8 cellular contexts compared by ENCODE assay signal in genomic region chr2:19901201-19901457, GRCh38. TPM values are rescaled to one million over a fixed set of nuclear protein-coding genes. Genes with fewer than 3 reads are reported as not detected.
DNase-seq lines count a peak whose midpoint lies in the region; ATAC-seq and TF ChIP-seq lines count a peak whose summit lies in the region.

No MANE protein-coding gene starts in this region.

- DNase-seq in HAP-1 (ENCODE audit: low spot score in 2 of 2) (no peak), RWPE1 (ENCODE audit: low spot score) (peak; percentile 29), esophagus muscularis mucosa (ENCODE audit: extremely low spot score) (no peak), osteoblast (ENCODE audit: insufficient read length, low spot score, missing footprints) (no peak), NCI-H2171 (lab: John Stamatoyannopoulos, UW) (no peak), NCI-H1105 (lab: John Stamatoyannopoulos, UW) (no peak)

- H3K4me2 ChIP-seq in osteoblast (ENCODE audit: insufficient read depth, low read length), result peak overlapping the region; percentile 95

- H3K4me3 ChIP-seq in HAP-1, result peak overlapping the region; percentile 89
- H3K4me3 ChIP-seq in esophagus muscularis mucosa, result peak overlapping the region; percentile 85 to 93 (median 86)
- H3K4me3 ChIP-seq in osteoblast (ENCODE audit: insufficient read depth, low read length), result peak overlapping the region; percentile 85

- POLR2A ChIA-PET in RWPE1 (lab: Yijun Ruan, JAX; ENCODE audit: low non-redundant PET), result no interaction called here

- in situ Hi-C loops in HAP-1 (cut with MboI; ENCODE audit: low sequenced_read_pairs), result no loop called here

- H3K4me1 ChIP-seq in HAP-1 (peaks cover 6% of the 10 kb centered on the region), esophagus muscularis mucosa (peaks cover 41 to 51% (median 48%) of the 10 kb centered on the region in 4 donors), osteoblast (ENCODE audit: insufficient read depth, low read length) (peaks cover 31% of the 10 kb centered on the region)

- intact Hi-C loops in esophagus muscularis mucosa (cut with DNase I), result no loop called here

- 0% methylated on average over 1 of the region's 22 CpGs for WGBS in esophagus muscularis mucosa

- ATAC-seq in GM18498 (IDR thresholded peaks at IDR 0.05; ENCODE audit: unreplicated experiment) (peak; percentile 7), GM19328 (IDR thresholded peaks at IDR 0.05; ENCODE audit: unreplicated experiment) (no peak)

- CTCF ChIA-PET in RWPE1 (lab: Yijun Ruan, JAX), result interaction anchor here (0.5 kb wide), 1 partner anchor 1980 kb away, joined by 3 read pairs; no protein-coding TSS in a partner anchor

- TF ChIP-seq CTCF in RWPE1 (conservative IDR thresholded peaks at IDR 0.05; ENCODE audit: low read depth) (no peak), esophagus muscularis mucosa (IDR thresholded peaks at IDR 0.05) (no peak), osteoblast (IDR thresholded peaks at IDR 0.05; ENCODE audit: extremely low read depth, low read depth, low read length) (no peak)

- H3K27ac ChIP-seq in RWPE1, result peak overlapping the region; percentile 94
- H3K27ac ChIP-seq in esophagus muscularis mucosa (replicated peaks in 1 of 4), result peak overlapping the region; percentile 93 to 95 (median 94)
- peak overlapping the region; percentile 91 for H3K27ac ChIP-seq in osteoblast (ENCODE audit: low read depth, low read length)

- H3K79me2 ChIP-seq in osteoblast (ENCODE audit: insufficient read depth, low read length), result peaks cover 46% of the 10 kb centered on the region

- H2AFZ ChIP-seq in osteoblast (ENCODE audit: low read length), result peak overlapping the region; percentile 99

- TF ChIP-seq EP300 in esophagus muscularis mucosa (IDR thresholded peaks at IDR 0.05), result no peak

- no peak for TF ChIP-seq POLR2A in esophagus muscularis mucosa (IDR thresholded peaks at IDR 0.05; ENCODE audit: low read depth)

- H3K36me3 ChIP-seq in HAP-1 (replicated peaks) (no peaks in the 10 kb centered on the region; the same call in 1 of the 2 replicates), esophagus muscularis mucosa (peaks cover 0 to 5% (median 0%) of the 10 kb centered on the region in 4 donors), osteoblast (ENCODE audit: insufficient read depth, low read length) (no peaks in the 10 kb centered on the region)

- peaks cover 4% of the 10 kb centered on the region for H4K20me1 ChIP-seq in osteoblast (ENCODE audit: insufficient read depth, low read length)

- H3K27me3 ChIP-seq in HAP-1 (ENCODE audit: low read depth) (no peaks in the 10 kb centered on the region), esophagus muscularis mucosa (no peaks in the 10 kb centered on the region), osteoblast (ENCODE audit: insufficient read depth, low read length) (no peaks in the 10 kb centered on the region)

- H3K9me3 ChIP-seq in HAP-1 (no peaks in the 10 kb centered on the region), esophagus muscularis mucosa (no peaks in the 10 kb centered on the region), osteoblast (ENCODE audit: low read depth, low read length) (no peaks in the 10 kb centered on the region)

RNA-seq across cellular contexts. Expression of gene TTC32, which starts 0.7 kb away (rescaled TPM):
- total RNA-seq in esophagus muscularis mucosa (10 to 100 TPM in 2 of 4 donors, 1 to 10 TPM in 2; 8.1 to 12.5 (median 10.2) TPM), osteoblast (10.3 and 14.8 TPM in 2 replicates)
